In genomic region chr6:34506718-34507117, GRCh38 we compare ENCODE assay signal across 25 cellular contexts. TPM values are rescaled to one million over a fixed set of nuclear protein-coding genes. Genes with fewer than 3 reads are reported as not detected.
"Had no signal": no experiment of that assay in that cellular context is flagged by ENCODE, and none has a peak within 500 bp of the region (broad histone marks: within the 10 kb centered on the region; RNA-seq: fewer than 3 reads in every experiment).

No MANE protein-coding gene starts in this region.

- H3K4me1 ChIP-seq: esophagus squamous epithelium, heart right ventricle, parathyroid adenoma, stomach, upper lobe of left lung had no signal

- H3K27ac ChIP-seq: brain microvascular endothelial cell, esophagus squamous epithelium, heart right ventricle, neutrophil, parathyroid adenoma, stomach, thoracic aorta, upper lobe of left lung had no signal

- H3K9ac ChIP-seq: parathyroid adenoma had no signal

- H3K36me3 ChIP-seq: brain microvascular endothelial cell, esophagus squamous epithelium, heart right ventricle, neutrophil, stomach, thoracic aorta, upper lobe of left lung had no signal

- H3K36me3 Mint-ChIP-seq: activated naive CD4-positive, alpha-beta T cell treated with anti-CD3 and anti-CD28 coated beads, Interleukin-2, amount 10 ng/mL, durations not matched to agents 7 days and 5 days had no signal

- H3K4me3 ChIP-seq: esophagus squamous epithelium, heart right ventricle, stomach, thoracic aorta, upper lobe of left lung had no signal

- H3K4me3 Mint-ChIP-seq: activated CD4-positive, alpha-beta memory T cell treated with anti-CD3 and anti-CD28 coated beads, Interleukin-2, amount 10 ng/mL, durations not matched to agents 7 days and 5 days; activated CD8-positive, alpha-beta memory T cell treated with anti-CD3 and anti-CD28 coated beads, Interleukin-2, amount 10 ng/mL, durations not matched to agents 7 days and 5 days; activated naive CD4-positive, alpha-beta T cell treated with anti-CD3 and anti-CD28 coated beads, Interleukin-2, amount 10 ng/mL, durations not matched to agents 7 days and 5 days; activated naive CD8-positive, alpha-beta T cell treated with anti-CD3 and anti-CD28 coated beads, Interleukin-2, amount 50 U/mL, for 24 hours; immature natural killer cell; naive thymus-derived CD4-positive, alpha-beta T cell had no signal

- H3K27me3 Mint-ChIP-seq: activated naive CD8-positive, alpha-beta T cell treated with anti-CD3 and anti-CD28 coated beads, Interleukin-2, amount 50 U/mL, for 24 hours had no signal

- ATAC-seq: activated CD8-positive, alpha-beta memory T cell treated with anti-CD3 and anti-CD28 coated beads, Interleukin-2, amount 10 ng/mL, durations not matched to agents 7 days and 5 days; activated naive CD8-positive, alpha-beta T cell treated with anti-CD3 and anti-CD28 coated beads, Interleukin-2, amount 50 U/mL, for 24 hours; heart right ventricle; naive thymus-derived CD4-positive, alpha-beta T cell had no signal

- DNase-seq: activated CD4-positive, alpha-beta memory T cell treated with anti-CD3 and anti-CD28 coated beads, Interleukin-2, amount 10 ng/mL, durations not matched to agents 7 days and 5 days; activated CD4-positive, alpha-beta T cell treated with anti-CD3 and anti-CD28 coated beads for 48 hours; activated CD8-positive, alpha-beta memory T cell treated with anti-CD3 and anti-CD28 coated beads, Interleukin-2, amount 10 ng/mL, durations not matched to agents 7 days and 5 days; activated naive CD4-positive, alpha-beta T cell treated with anti-CD3 and anti-CD28 coated beads, Interleukin-2, amount 10 ng/mL, durations not matched to agents 7 days and 5 days; activated naive CD8-positive, alpha-beta T cell treated with anti-CD3 and anti-CD28 coated beads, Interleukin-2, amount 50 U/mL, for 24 hours; anterior cingulate cortex; brain microvascular endothelial cell; central memory CD4-positive, alpha-beta T cell; cortex of kidney; effector memory CD4-positive, alpha-beta T cell; esophagus squamous epithelium; heart right ventricle; immature natural killer cell; mesenchymal stem cell; naive thymus-derived CD4-positive, alpha-beta T cell; retina; stimulated activated CD4-positive, alpha-beta T cell treated with anti-CD3 and anti-CD28 coated beads, Interleukin-15, amount 100 ng/mL, for 24 hours; stimulated activated CD4-positive, alpha-beta T cell treated with anti-CD3 and anti-CD28 coated beads, Interleukin-2, amount 100 ng/mL, for 48 hours; stomach; upper lobe of left lung had no signal

- H3K4me1 Mint-ChIP-seq: activated CD4-positive, alpha-beta memory T cell treated with anti-CD3 and anti-CD28 coated beads, Interleukin-2, amount 10 ng/mL, durations not matched to agents 7 days and 5 days; activated CD8-positive, alpha-beta memory T cell treated with anti-CD3 and anti-CD28 coated beads, Interleukin-2, amount 10 ng/mL, durations not matched to agents 7 days and 5 days; activated naive CD4-positive, alpha-beta T cell treated with anti-CD3 and anti-CD28 coated beads, Interleukin-2, amount 10 ng/mL, durations not matched to agents 7 days and 5 days; activated naive CD8-positive, alpha-beta T cell treated with anti-CD3 and anti-CD28 coated beads, Interleukin-2, amount 50 U/mL, for 24 hours; immature natural killer cell had no signal

- H3K27me3 ChIP-seq: brain microvascular endothelial cell, esophagus squamous epithelium, heart right ventricle, stomach, upper lobe of left lung had no signal

- H3K9me3 ChIP-seq: neutrophil, thoracic aorta had no signal

- H3K27ac Mint-ChIP-seq: activated CD4-positive, alpha-beta memory T cell treated with anti-CD3 and anti-CD28 coated beads, Interleukin-2, amount 10 ng/mL, durations not matched to agents 7 days and 5 days; activated CD8-positive, alpha-beta memory T cell treated with anti-CD3 and anti-CD28 coated beads, Interleukin-2, amount 10 ng/mL, durations not matched to agents 7 days and 5 days; activated naive CD4-positive, alpha-beta T cell treated with anti-CD3 and anti-CD28 coated beads, Interleukin-2, amount 10 ng/mL, durations not matched to agents 7 days and 5 days; activated naive CD8-positive, alpha-beta T cell treated with anti-CD3 and anti-CD28 coated beads, Interleukin-2, amount 50 U/mL, for 24 hours; immature natural killer cell; naive thymus-derived CD4-positive, alpha-beta T cell had no signal

RNA-seq across cellular contexts. Expression of gene PACSIN1, which starts 40.8 kb away (rescaled TPM):
- total RNA-seq: esophagus squamous epithelium had no signal

RNA-seq across cellular contexts. Expression of gene SPDEF, which starts 49.4 kb away (rescaled TPM):
- total RNA-seq: activated CD4-positive, alpha-beta memory T cell treated with anti-CD3 and anti-CD28 coated beads, Interleukin-2, amount 10 ng/mL, durations not matched to agents 7 days and 5 days; skeletal muscle tissue; T-helper 2 cell treated with Interferon-gamma antibody and Interleukin-4, amounts not matched to agents 100 ng/mL and 5 ng/mL, for 36 hours; thoracic aorta had no signal
- polyA plus RNA-seq: immature natural killer cell; naive thymus-derived CD4-positive, alpha-beta T cell had no signal
